Comparison of ENCODE assay signal across 14 cellular contexts in the genomic region with DNA sequence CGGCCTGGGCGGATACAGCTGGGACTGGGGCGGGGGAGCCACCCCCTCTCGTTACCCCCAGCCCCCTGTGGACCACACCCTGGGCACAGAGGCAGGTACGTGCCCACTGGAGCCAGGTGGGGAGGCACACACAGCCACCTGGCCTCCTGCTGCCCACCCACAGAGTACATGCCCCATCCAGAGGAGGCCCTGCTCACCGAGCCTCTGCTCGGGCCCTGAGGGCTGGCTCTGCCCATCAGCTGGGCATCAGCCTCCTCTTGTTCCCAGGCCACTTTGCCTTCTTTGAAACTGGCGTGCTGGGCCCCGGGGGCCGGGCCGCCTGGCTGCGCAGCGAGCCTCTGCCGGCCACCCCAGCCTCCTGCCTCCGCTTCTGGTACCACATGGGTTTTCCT. TPM values are rescaled to one million over a fixed set of nuclear protein-coding genes. Genes with fewer than 3 reads are reported as not detected.
DNase-seq lines count a peak whose midpoint lies in the region; ATAC-seq, FAIRE-seq and TF ChIP-seq lines count a peak whose summit lies in the region.
"Had no signal": no experiment of that assay in that cellular context is flagged by ENCODE, and none has a peak within 500 bp of the region (broad histone marks: within the 10 kb centered on the region; RNA-seq: fewer than 3 reads in every experiment).

No MANE protein-coding gene starts in this region.

- DNase-seq in CD14-positive monocyte (ENCODE audit: low spot score) (peak; percentile 36), K562 (ENCODE audit: extremely low read depth in 1 of 4, low spot score in 3 of 4) (no peak), SKM-1 (lab: John Stamatoyannopoulos, UW; ENCODE audit: unreplicated experiment) (no peak), mesothelial cell of epicardium (ENCODE audit: low spot score in 2 of 2, unreplicated experiment in 2 of 2) (no peak)
- DNase-seq: CD4-positive, CD25-positive, alpha-beta regulatory T cell; Kasumi-1; NCI-H187; NCI-H524 treated with DMSO at 0.1 percent for 48 hours; nephron progenitor cell had no signal

- H3K27ac Mint-ChIP-seq in CD14-positive monocyte (no peak overlapping the region), mesothelial cell of epicardium (no peak overlapping the region)
- H3K27ac Mint-ChIP-seq: CD4-positive, CD25-positive, alpha-beta regulatory T cell; nephron progenitor cell; stimulated activated memory B cell treated with anti-CD40 and anti-IgM and Interleukin-4, amounts not matched to agents 10 μg/mL and 1 μg/mL and 100 μg/mL, for 72 hours had no signal

- TF ChIP-seq CTCF in CD14-positive monocyte (IDR thresholded peaks at IDR 0.05): no peak
- TF ChIP-seq CTCF in K562 (IDR thresholded peaks at IDR 0.05 in 2 of 3, conservative IDR thresholded peaks at IDR 0.05 in 1 of 3; ENCODE audit: insufficient read depth in 2 of 3, low read depth in 1 of 3, low read length in 3 of 3): no peak
- no peak for TF ChIP-seq CTCF in mesothelial cell of epicardium (IDR thresholded peaks at IDR 0.05; ENCODE audit: unreplicated experiment)

- no peak overlapping the region for H3K4me2 ChIP-seq in K562 (ENCODE audit: insufficient read depth, low read length)

- H3K4me3 Mint-ChIP-seq in CD14-positive monocyte (no peak overlapping the region), mesothelial cell of epicardium (no peak overlapping the region)
- H3K4me3 Mint-ChIP-seq: CD4-positive, CD25-positive, alpha-beta regulatory T cell; nephron progenitor cell; stimulated activated memory B cell treated with anti-CD40 and anti-IgM and Interleukin-4, amounts not matched to agents 10 μg/mL and 1 μg/mL and 100 μg/mL, for 72 hours had no signal

- no peak overlapping the region for H2AFZ ChIP-seq in K562 (ENCODE audit: low read depth, low read length)

- H3K27ac ChIP-seq in K562 (ENCODE audit: extremely low read depth, low read depth, low read length) (no peak overlapping the region), muscle layer of colon (ENCODE audit: low read depth, low read length) (peak overlapping the region; percentile 52)
- H3K27ac ChIP-seq: left lung had no signal

- H4K20me1 ChIP-seq in K562 (replicated peaks; ENCODE audit: control insufficient read depth, insufficient read depth, low read length): peaks cover 10% of the 10 kb centered on the region; the same call in 1 of the 2 replicates

- H3K4me1 ChIP-seq in K562 (replicated peaks in 1 of 2; ENCODE audit: control insufficient read depth in 2 of 2, insufficient read depth in 2 of 2, low read length in 2 of 2) (peaks cover 0 to 75% of the 10 kb centered on the region in 2 experiments; a peak in 2 of 5 replicates), muscle layer of colon (ENCODE audit: insufficient read depth, low read length) (peaks cover 12% of the 10 kb centered on the region)

- no peak for TF ChIP-seq RAD21 in K562 (CRISPR knock-in tag; conservative IDR thresholded peaks at IDR 0.05 in 1 of 2, IDR thresholded peaks at IDR 0.05 in 1 of 2)

- H3K27me3 ChIP-seq in K562 (ENCODE audit: control insufficient read depth in 2 of 2, insufficient read depth in 2 of 2, low read length in 2 of 2) (no peaks in the 10 kb centered on the region), muscle layer of colon (ENCODE audit: control insufficient read depth in 1 of 2, insufficient read depth in 2 of 2, low read length in 2 of 2) (no peaks in the 10 kb centered on the region)
- H3K27me3 ChIP-seq: left lung had no signal

- no TSS peak for BruUV-seq in K562 (replicated peaks; lab: Mats Ljungman, UMichigan)

- H3K9me1 ChIP-seq in K562 (ENCODE audit: control insufficient read depth, insufficient read depth, low read length): no peaks in the 10 kb centered on the region

- H3K9me3 ChIP-seq in K562 (replicated peaks; ENCODE audit: control insufficient read depth, insufficient read depth, low read depth, low read length): no peaks in the 10 kb centered on the region
- no peaks in the 10 kb centered on the region for H3K9me3 ChIP-seq in muscle layer of colon (ENCODE audit: low read length)
- H3K9me3 ChIP-seq: left lung had no signal

- H3K27me3 Mint-ChIP-seq in CD14-positive monocyte (ENCODE audit: low read depth in 3 of 3) (no peaks in the 10 kb centered on the region), mesothelial cell of epicardium (ENCODE audit: low read depth) (no peaks in the 10 kb centered on the region)
- H3K27me3 Mint-ChIP-seq: CD4-positive, CD25-positive, alpha-beta regulatory T cell; stimulated activated memory B cell treated with anti-CD40 and anti-IgM and Interleukin-4, amounts not matched to agents 10 μg/mL and 1 μg/mL and 100 μg/mL, for 72 hours had no signal

- in situ Hi-C loops in K562 (cut with MboI): no loop called here

- H3K4me1 Mint-ChIP-seq in CD14-positive monocyte (no peaks in the 10 kb centered on the region), mesothelial cell of epicardium (no peaks in the 10 kb centered on the region)
- H3K4me1 Mint-ChIP-seq: nephron progenitor cell had no signal

- TF ChIP-seq EP300 in K562 (IDR thresholded peaks at IDR 0.05; ENCODE audit: low read length): no peak

- peaks cover 24 to 29% of the 10 kb centered on the region in 2 donors for H3K36me3 Mint-ChIP-seq in CD14-positive monocyte
- peaks cover 2% of the 10 kb centered on the region for H3K36me3 Mint-ChIP-seq in mesothelial cell of epicardium

- WGBS in K562 (ENCODE audit: insufficient coverage, low coverage, missing lambda C conversion rate): 95% methylated on average over 14 of the region's 15 CpGs

- intact Hi-C loops in CD14-positive monocyte (cut with micrococcal nuclease): no loop called here
- intact Hi-C loops in K562 (cut with micrococcal nuclease): no loop called here

- no peaks in the 10 kb centered on the region for H3K79me2 ChIP-seq in K562 (ENCODE audit: control insufficient read depth, insufficient read depth, low read length)

- POLR2A ChIA-PET in K562 (lab: Yijun Ruan, JAX): interaction anchor here (0.9 to 1.9 kb wide), 2 partner anchors 10 to 12 kb away, joined by 4 to 8 read pairs; no protein-coding TSS in a partner anchor

- CTCF ChIA-PET in K562 (lab: Yijun Ruan, JAX; ENCODE audit: low intra/inter-chr PET ratio): no interaction called here

- no peak overlapping the region for H3K4me3 ChIP-seq in K562
- no peak overlapping the region for H3K4me3 ChIP-seq in muscle layer of colon (ENCODE audit: low read depth in 1 of 2, low read length in 2 of 2)
- H3K4me3 ChIP-seq: left lung had no signal

- FAIRE-seq in K562 (lab: Jason Lieb, UNC): no peak
- FAIRE-seq: urothelium cell line had no signal

- ATAC-seq in K562: no peak
- ATAC-seq in HG03354 (IDR thresholded peaks at IDR 0.05; ENCODE audit: poor library complexity, severe bottlenecking, unreplicated experiment): no peak
- ATAC-seq: stimulated activated memory B cell treated with anti-CD40 and anti-IgM and Interleukin-4, amounts not matched to agents 10 μg/mL and 1 μg/mL and 100 μg/mL, for 72 hours had no signal

- H3K9me3 Mint-ChIP-seq in CD14-positive monocyte (no peaks in the 10 kb centered on the region), mesothelial cell of epicardium (no peaks in the 10 kb centered on the region)
- H3K9me3 Mint-ChIP-seq: nephron progenitor cell; stimulated activated memory B cell treated with anti-CD40 and anti-IgM and Interleukin-4, amounts not matched to agents 10 μg/mL and 1 μg/mL and 100 μg/mL, for 72 hours had no signal

- H3K36me3 ChIP-seq in K562 (ENCODE audit: control insufficient read depth, insufficient read depth, low read length) (peaks cover 39% of the 10 kb centered on the region; the same call in 2 of the 3 replicates), muscle layer of colon (ENCODE audit: insufficient read depth, low read length) (peaks cover 28% of the 10 kb centered on the region)

- TF ChIP-seq POLR2A in K562 (conservative IDR thresholded peaks at IDR 0.05): no peak

- H3K9ac ChIP-seq in K562 (ENCODE audit: insufficient read depth in 1 of 2, low read depth in 2 of 2, low read length in 2 of 2) (peak overlapping the region in 1 of 2 experiments; percentile 7; a peak in 1 of 4 replicates), muscle layer of colon (ENCODE audit: low read length) (no peak overlapping the region)

RNA-seq across cellular contexts. Expression of a gene that starts 6.3 kb away (rescaled TPM):
- polyA plus RNA-seq in CD14-positive monocyte: under 1 TPM in 1 of 2 donors, not detected in 1; 0.07 TPM
- total RNA-seq in K562 (2011; cell fraction: chromatin; rRNA removed; ENCODE audit: low replicate concordance): 9.8 and 44.0 TPM in 2 replicates
- 38.6 and 45.4 TPM in 2 replicates for total RNA-seq in K562 (2011; cell fraction: nucleolus; rRNA removed)
- total RNA-seq in K562 (2011; cell fraction: nucleoplasm; rRNA removed): 15.4 and 16.5 TPM in 2 replicates
- 4.5 and 7.1 TPM in 2 replicates for total RNA-seq in K562 (2014; rRNA removed)
- 0.10 and 0.47 TPM in 2 replicates for total RNA-seq in K562 (2014; rRNA removed; fragmentation: Illumina TruSeq; extraction: Trizol)
- 2.9 and 3.6 TPM in 2 replicates for total RNA-seq in K562 (2015; rRNA removed; fragmentation: Illumina TruSeq; extraction: Trizol)
- total RNA-seq in K562 (2021): 9.6 and 11.0 TPM in 2 replicates
- polyA plus RNA-seq in K562 (2011; rRNA removed): 1.3 and 3.6 TPM in 2 replicates
- polyA plus RNA-seq in K562 (2011; cell fraction: cytosol; rRNA removed): 0.74 and 2.6 TPM in 2 replicates
- 45.8 and 94.5 TPM in 2 replicates for polyA plus RNA-seq in K562 (2011; cell fraction: nucleus; rRNA removed)
- polyA plus RNA-seq in K562 (2012): 6.9 and 15.2 TPM in 2 replicates
- polyA plus RNA-seq in K562 (2014; fragmentation: Illumina TruSeq; extraction: Trizol): 1.5 and 2.2 TPM in 2 replicates
- under 1 TPM; 0.03 to 0.18 TPM for polyA plus RNA-seq in K562 (2014; fragmentation: Nextera tagmentation; extraction: Ambion mirVana)
- 7.9 and 10.8 TPM in 2 replicates for polyA plus RNA-seq in K562 (2014; rRNA removed)
- 0.06 and 0.21 TPM in 2 replicates for polyA minus RNA-seq in K562 (2011; rRNA and poly(A)+ RNA removed)
- 1.1 and 1.5 TPM in 2 replicates for polyA minus RNA-seq in K562 (2011; cell fraction: cytosol; rRNA and poly(A)+ RNA removed)
- 5.0 and 5.6 TPM in 2 replicates for polyA minus RNA-seq in K562 (2011; cell fraction: nucleus; rRNA and poly(A)+ RNA removed)
- 20.1 to 22.6 TPM (median 20.3 TPM) in 3 replicates for total RNA-seq in mesothelial cell of epicardium

RNA-seq across cellular contexts. Expression of a gene that starts 7.7 kb away (rescaled TPM):
- polyA plus RNA-seq in CD14-positive monocyte (100 to 1,000 TPM; 245 to 264 TPM), K562 (2011; rRNA removed) (235 TPM in 2 replicates), K562 (2014; fragmentation: Illumina TruSeq; extraction: Trizol) (318 and 384 TPM in 2 replicates), K562 (2014; fragmentation: Nextera tagmentation; extraction: Ambion mirVana) (100 to 1,000 TPM in 1 of 2 experiments, 10 to 100 TPM in 1; 81.0 to 108 TPM), K562 (2014; rRNA removed) (526 and 558 TPM in 2 replicates)
- total RNA-seq in K562 (2011; cell fraction: chromatin; rRNA removed; ENCODE audit: low replicate concordance): 59.6 and 137 TPM in 2 replicates
- 95.8 and 97.7 TPM in 2 replicates for total RNA-seq in K562 (2011; cell fraction: nucleolus; rRNA removed)
- total RNA-seq in K562 (2011; cell fraction: nucleoplasm; rRNA removed): 83.2 and 87.5 TPM in 2 replicates
- total RNA-seq in K562 (2014; rRNA removed) (532 and 564 TPM in 2 replicates), K562 (2014; rRNA removed; fragmentation: Illumina TruSeq; extraction: Trizol) (132 and 198 TPM in 2 replicates), K562 (2015; rRNA removed; fragmentation: Illumina TruSeq; extraction: Trizol) (363 and 368 TPM in 2 replicates), K562 (2021) (302 and 324 TPM in 2 replicates), mesothelial cell of epicardium (275 to 294 TPM (median 275 TPM) in 3 replicates)
- polyA plus RNA-seq in K562 (2011; cell fraction: cytosol; rRNA removed): 308 and 335 TPM in 2 replicates
- polyA plus RNA-seq in K562 (2011; cell fraction: nucleus; rRNA removed): 223 and 253 TPM in 2 replicates
- 389 and 638 TPM in 2 replicates for polyA plus RNA-seq in K562 (2012)
- polyA minus RNA-seq in K562 (2011; rRNA and poly(A)+ RNA removed): 128 and 129 TPM in 2 replicates
- 82.8 and 116 TPM in 2 replicates for polyA minus RNA-seq in K562 (2011; cell fraction: cytosol; rRNA and poly(A)+ RNA removed)
- polyA minus RNA-seq in K562 (2011; cell fraction: nucleus; rRNA and poly(A)+ RNA removed): 37.3 and 41.4 TPM in 2 replicates

RNA-seq across cellular contexts. Expression of a gene that starts 9.2 kb away (rescaled TPM):
- polyA plus RNA-seq in CD14-positive monocyte (100 to 1,000 TPM in 1 of 2 donors, 10 to 100 TPM in 1; 94.3 to 163 TPM), K562 (2011; rRNA removed) (50.9 and 84.3 TPM in 2 replicates), K562 (2014; fragmentation: Illumina TruSeq; extraction: Trizol) (80.2 and 98.6 TPM in 2 replicates), K562 (2014; fragmentation: Nextera tagmentation; extraction: Ambion mirVana) (100 to 1,000 TPM; 131 to 166 TPM), K562 (2014; rRNA removed) (129 and 161 TPM in 2 replicates)
- total RNA-seq in K562 (2011; cell fraction: chromatin; rRNA removed; ENCODE audit: low replicate concordance): 45.1 and 180 TPM in 2 replicates
- total RNA-seq in K562 (2011; cell fraction: nucleolus; rRNA removed): 169 and 176 TPM in 2 replicates
- 73.7 and 101 TPM in 2 replicates for total RNA-seq in K562 (2011; cell fraction: nucleoplasm; rRNA removed)
- total RNA-seq in K562 (2014; rRNA removed) (114 and 142 TPM in 2 replicates), K562 (2014; rRNA removed; fragmentation: Illumina TruSeq; extraction: Trizol) (16.4 and 20.9 TPM in 2 replicates), K562 (2015; rRNA removed; fragmentation: Illumina TruSeq; extraction: Trizol) (93.0 and 96.7 TPM in 2 replicates), K562 (2021) (126 and 135 TPM in 2 replicates), mesothelial cell of epicardium (159 to 168 TPM (median 168 TPM) in 3 replicates)
- 137 and 211 TPM in 2 replicates for polyA plus RNA-seq in K562 (2011; cell fraction: cytosol; rRNA removed)
- polyA plus RNA-seq in K562 (2011; cell fraction: nucleus; rRNA removed): 314 and 360 TPM in 2 replicates
- polyA plus RNA-seq in K562 (2012): 124 and 150 TPM in 2 replicates
- 7.0 and 7.2 TPM in 2 replicates for polyA minus RNA-seq in K562 (2011; rRNA and poly(A)+ RNA removed)
- polyA minus RNA-seq in K562 (2011; cell fraction: cytosol; rRNA and poly(A)+ RNA removed): 19.4 and 27.9 TPM in 2 replicates
- 31.0 and 41.3 TPM in 2 replicates for polyA minus RNA-seq in K562 (2011; cell fraction: nucleus; rRNA and poly(A)+ RNA removed)

RNA-seq across cellular contexts. Expression of a gene that starts 16.2 kb away (rescaled TPM):
- under 1 TPM; 0.10 to 0.18 TPM for polyA plus RNA-seq in CD14-positive monocyte
- total RNA-seq in K562 (2011; cell fraction: chromatin; rRNA removed; ENCODE audit: low replicate concordance): 3.5 and 12.8 TPM in 2 replicates
- total RNA-seq in K562 (2011; cell fraction: nucleolus; rRNA removed): 13.2 and 13.6 TPM in 2 replicates
- 7.8 and 10.9 TPM in 2 replicates for total RNA-seq in K562 (2011; cell fraction: nucleoplasm; rRNA removed)
- 2.0 and 2.8 TPM in 2 replicates for total RNA-seq in K562 (2014; rRNA removed)
- 0.07 TPM in 1 of 2 replicates, not detected in the other for total RNA-seq in K562 (2014; rRNA removed; fragmentation: Illumina TruSeq; extraction: Trizol)
- 0.83 and 0.94 TPM in 2 replicates for total RNA-seq in K562 (2015; rRNA removed; fragmentation: Illumina TruSeq; extraction: Trizol)
- 3.2 TPM in 2 replicates for total RNA-seq in K562 (2021)
- 0.46 and 1.1 TPM in 2 replicates for polyA plus RNA-seq in K562 (2011; rRNA removed)
- 0.49 and 1.00 TPM in 2 replicates for polyA plus RNA-seq in K562 (2011; cell fraction: cytosol; rRNA removed)
- polyA plus RNA-seq in K562 (2011; cell fraction: nucleus; rRNA removed): 11.7 and 16.6 TPM in 2 replicates
- 2.1 and 4.3 TPM in 2 replicates for polyA plus RNA-seq in K562 (2012)
- polyA plus RNA-seq in K562 (2014; fragmentation: Illumina TruSeq; extraction: Trizol): 0.06 and 0.54 TPM in 2 replicates
- polyA plus RNA-seq in K562 (2014; fragmentation: Nextera tagmentation; extraction: Ambion mirVana): under 1 TPM in 1 of 2 experiments, not detected in 1; 0.01 TPM
- 2.2 and 3.7 TPM in 2 replicates for polyA plus RNA-seq in K562 (2014; rRNA removed)
- polyA minus RNA-seq in K562 (2011; rRNA and poly(A)+ RNA removed): 0.11 and 0.12 TPM in 2 replicates
- 0.86 and 1.3 TPM in 2 replicates for polyA minus RNA-seq in K562 (2011; cell fraction: cytosol; rRNA and poly(A)+ RNA removed)
- 2.6 and 3.0 TPM in 2 replicates for polyA minus RNA-seq in K562 (2011; cell fraction: nucleus; rRNA and poly(A)+ RNA removed)
- total RNA-seq in mesothelial cell of epicardium: 3.1 to 3.8 TPM (median 3.6 TPM) in 3 replicates

RNA-seq across cellular contexts. Expression of a gene that starts 27.9 kb away (rescaled TPM):
- polyA plus RNA-seq in CD14-positive monocyte (1 to 10 TPM; 1.6 to 2.0 TPM), K562 (2011; rRNA removed) (17.3 and 24.9 TPM in 2 replicates), K562 (2014; fragmentation: Illumina TruSeq; extraction: Trizol) (18.0 and 28.7 TPM in 2 replicates), K562 (2014; fragmentation: Nextera tagmentation; extraction: Ambion mirVana) (under 1 TPM; 0.24 to 0.81 TPM), K562 (2014; rRNA removed) (33.6 and 44.2 TPM in 2 replicates)
- total RNA-seq in K562 (2011; cell fraction: chromatin; rRNA removed; ENCODE audit: low replicate concordance): 25.3 and 98.2 TPM in 2 replicates
- 71.7 TPM in 2 replicates for total RNA-seq in K562 (2011; cell fraction: nucleolus; rRNA removed)
- 30.2 and 33.8 TPM in 2 replicates for total RNA-seq in K562 (2011; cell fraction: nucleoplasm; rRNA removed)
- total RNA-seq in K562 (2014; rRNA removed) (26.8 and 33.3 TPM in 2 replicates), K562 (2014; rRNA removed; fragmentation: Illumina TruSeq; extraction: Trizol) (5.9 and 9.1 TPM in 2 replicates), K562 (2015; rRNA removed; fragmentation: Illumina TruSeq; extraction: Trizol) (26.6 and 28.2 TPM in 2 replicates), K562 (2021) (44.5 and 45.2 TPM in 2 replicates), mesothelial cell of epicardium (16.0 to 18.1 TPM (median 17.4 TPM) in 3 replicates)
- polyA plus RNA-seq in K562 (2011; cell fraction: cytosol; rRNA removed): 21.6 and 32.3 TPM in 2 replicates
- 26.6 and 36.1 TPM in 2 replicates for polyA plus RNA-seq in K562 (2011; cell fraction: nucleus; rRNA removed)
- 22.1 and 24.0 TPM in 2 replicates for polyA plus RNA-seq in K562 (2012)
- polyA minus RNA-seq in K562 (2011; rRNA and poly(A)+ RNA removed): 9.8 and 14.7 TPM in 2 replicates
- polyA minus RNA-seq in K562 (2011; cell fraction: cytosol; rRNA and poly(A)+ RNA removed): 26.8 and 28.5 TPM in 2 replicates
- 22.8 and 24.9 TPM in 2 replicates for polyA minus RNA-seq in K562 (2011; cell fraction: nucleus; rRNA and poly(A)+ RNA removed)
